In the genomic region with DNA sequence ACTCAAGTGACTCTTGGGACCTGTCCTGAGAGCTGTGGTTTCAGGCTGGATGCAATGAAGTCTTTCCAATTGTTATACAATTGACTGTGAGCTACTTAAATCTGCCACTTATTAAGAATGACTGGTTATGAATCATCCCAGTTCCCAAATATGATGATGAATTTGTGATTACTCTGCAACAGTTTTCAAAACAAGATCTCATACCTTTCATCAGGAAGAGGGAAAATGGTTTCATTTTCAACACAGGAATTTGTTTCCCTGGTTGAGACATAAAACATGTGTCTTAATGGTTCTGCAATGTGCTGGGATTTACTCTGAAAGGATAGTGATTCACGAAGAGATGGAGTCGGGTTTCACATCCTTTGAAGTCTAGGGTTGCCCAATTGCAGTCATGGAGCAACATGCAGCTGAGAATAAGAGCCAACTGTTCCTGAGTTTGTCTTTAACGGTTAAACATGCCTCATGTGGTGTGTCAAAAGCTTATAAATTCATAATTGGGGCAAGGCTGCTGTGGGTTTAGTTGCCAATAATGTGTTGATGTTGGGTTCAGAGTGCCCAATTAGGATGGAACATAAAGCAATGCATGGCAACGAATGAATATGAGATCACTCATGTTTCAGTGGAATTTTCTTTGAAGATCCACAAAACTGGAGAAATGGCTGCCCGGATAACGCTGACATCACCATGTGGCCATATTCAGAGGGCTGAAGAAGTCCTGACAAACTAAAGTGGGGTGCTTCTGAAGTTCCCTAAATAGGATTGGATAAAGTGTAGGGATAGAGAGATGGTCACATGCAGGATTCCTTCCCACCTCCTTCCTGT, we compare ENCODE assay signal across 1 cellular context.
TF ChIP-seq lines count a peak whose summit lies in the region.

No MANE protein-coding gene starts in this region.

TF ChIP-seq in HepG2, 621 proteins besides CTCF, POLR2A, EP300 and RAD21 (continued from another document and continues in another):
- TF ChIP-seq, protein P1, sequence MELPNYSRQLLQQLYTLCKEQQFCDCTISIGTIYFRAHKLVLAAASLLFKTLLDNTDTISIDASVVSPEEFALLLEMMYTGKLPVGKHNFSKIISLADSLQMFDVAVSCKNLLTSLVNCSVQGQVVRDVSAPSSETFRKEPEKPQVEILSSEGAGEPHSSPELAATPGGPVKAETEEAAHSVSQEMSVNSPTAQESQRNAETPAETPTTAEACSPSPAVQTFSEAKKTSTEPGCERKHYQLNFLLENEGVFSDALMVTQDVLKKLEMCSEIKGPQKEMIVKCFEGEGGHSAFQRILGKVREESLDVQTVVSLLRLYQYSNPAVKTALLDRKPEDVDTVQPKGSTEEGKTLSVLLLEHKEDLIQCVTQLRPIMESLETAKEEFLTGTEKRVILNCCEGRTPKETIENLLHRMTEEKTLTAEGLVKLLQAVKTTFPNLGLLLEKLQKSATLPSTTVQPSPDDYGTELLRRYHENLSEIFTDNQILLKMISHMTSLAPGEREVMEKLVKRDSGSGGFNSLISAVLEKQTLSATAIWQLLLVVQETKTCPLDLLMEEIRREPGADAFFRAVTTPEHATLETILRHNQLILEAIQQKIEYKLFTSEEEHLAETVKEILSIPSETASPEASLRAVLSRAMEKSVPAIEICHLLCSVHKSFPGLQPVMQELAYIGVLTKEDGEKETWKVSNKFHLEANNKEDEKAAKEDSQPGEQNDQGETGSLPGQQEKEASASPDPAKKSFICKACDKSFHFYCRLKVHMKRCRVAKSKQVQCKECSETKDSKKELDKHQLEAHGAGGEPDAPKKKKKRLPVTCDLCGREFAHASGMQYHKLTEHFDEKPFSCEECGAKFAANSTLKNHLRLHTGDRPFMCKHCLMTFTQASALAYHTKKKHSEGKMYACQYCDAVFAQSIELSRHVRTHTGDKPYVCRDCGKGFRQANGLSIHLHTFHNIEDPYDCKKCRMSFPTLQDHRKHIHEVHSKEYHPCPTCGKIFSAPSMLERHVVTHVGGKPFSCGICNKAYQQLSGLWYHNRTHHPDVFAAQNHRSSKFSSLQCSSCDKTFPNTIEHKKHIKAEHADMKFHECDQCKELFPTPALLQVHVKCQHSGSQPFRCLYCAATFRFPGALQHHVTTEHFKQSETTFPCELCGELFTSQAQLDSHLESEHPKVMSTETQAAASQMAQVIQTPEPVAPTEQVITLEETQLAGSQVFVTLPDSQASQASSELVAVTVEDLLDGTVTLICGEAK (IDR thresholded peaks at IDR 0.05): no peak
- TF ChIP-seq, protein P1 (CRISPR knock-in tag; IDR thresholded peaks at IDR 0.05): peak; percentile 74; the same call in 1 of the 2 replicates
- TF ChIP-seq NONO (IDR thresholded peaks at IDR 0.05): no peak
- TF ChIP-seq NONO (CRISPR knock-in tag; conservative IDR thresholded peaks at IDR 0.05): 0 out of 2 replicates have a peak, but pooled peaks have one; percentile 45
- no peak for TF ChIP-seq ZNF598 (CRISPR knock-in tag; IDR thresholded peaks at IDR 0.05; ENCODE audit: borderline replicate concordance)
- TF ChIP-seq, protein P2, sequence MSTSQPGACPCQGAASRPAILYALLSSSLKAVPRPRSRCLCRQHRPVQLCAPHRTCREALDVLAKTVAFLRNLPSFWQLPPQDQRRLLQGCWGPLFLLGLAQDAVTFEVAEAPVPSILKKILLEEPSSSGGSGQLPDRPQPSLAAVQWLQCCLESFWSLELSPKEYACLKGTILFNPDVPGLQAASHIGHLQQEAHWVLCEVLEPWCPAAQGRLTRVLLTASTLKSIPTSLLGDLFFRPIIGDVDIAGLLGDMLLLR (CRISPR knock-in tag; IDR thresholded peaks at IDR 0.05): no peak
- 0 out of 2 replicates have a peak, but pooled peaks have one; percentile 39 for TF ChIP-seq ZNF562 (CRISPR knock-in tag; IDR thresholded peaks at IDR 0.05; ENCODE audit: borderline replicate concordance)
- TF ChIP-seq, protein P3, sequence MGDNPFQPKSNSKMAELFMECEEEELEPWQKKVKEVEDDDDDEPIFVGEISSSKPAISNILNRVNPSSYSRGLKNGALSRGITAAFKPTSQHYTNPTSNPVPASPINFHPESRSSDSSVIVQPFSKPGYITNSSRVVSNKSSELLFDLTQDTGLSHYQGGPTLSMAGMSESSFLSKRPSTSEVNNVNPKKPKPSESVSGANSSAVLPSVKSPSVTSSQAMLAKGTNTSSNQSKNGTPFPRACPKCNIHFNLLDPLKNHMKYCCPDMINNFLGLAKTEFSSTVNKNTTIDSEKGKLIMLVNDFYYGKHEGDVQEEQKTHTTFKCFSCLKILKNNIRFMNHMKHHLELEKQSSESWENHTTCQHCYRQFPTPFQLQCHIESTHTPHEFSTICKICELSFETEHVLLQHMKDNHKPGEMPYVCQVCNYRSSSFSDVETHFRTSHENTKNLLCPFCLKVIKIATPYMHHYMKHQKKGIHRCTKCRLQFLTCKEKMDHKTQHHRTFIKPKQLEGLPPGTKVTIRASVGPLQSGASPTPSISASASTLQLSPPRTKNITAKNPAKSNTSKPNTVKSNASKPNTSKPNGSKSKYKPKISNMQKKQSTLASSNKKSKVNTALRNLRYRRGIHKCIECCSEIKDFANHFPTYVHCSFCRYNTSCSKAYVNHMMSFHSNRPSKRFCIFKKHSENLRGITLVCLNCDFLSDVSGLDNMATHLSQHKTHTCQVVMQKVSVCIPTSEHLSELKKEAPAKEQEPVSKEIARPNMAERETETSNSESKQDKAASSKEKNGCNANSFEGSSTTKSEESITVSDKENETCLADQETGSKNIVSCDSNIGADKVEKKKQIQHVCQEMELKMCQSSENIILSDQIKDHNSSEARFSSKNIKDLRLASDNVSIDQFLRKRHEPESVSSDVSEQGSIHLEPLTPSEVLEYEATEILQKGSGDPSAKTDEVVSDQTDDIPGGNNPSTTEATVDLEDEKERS (CRISPR knock-in tag; IDR thresholded peaks at IDR 0.05): peak; percentile 63; the same call in 1 of the 2 replicates
- TF ChIP-seq, protein P4, sequence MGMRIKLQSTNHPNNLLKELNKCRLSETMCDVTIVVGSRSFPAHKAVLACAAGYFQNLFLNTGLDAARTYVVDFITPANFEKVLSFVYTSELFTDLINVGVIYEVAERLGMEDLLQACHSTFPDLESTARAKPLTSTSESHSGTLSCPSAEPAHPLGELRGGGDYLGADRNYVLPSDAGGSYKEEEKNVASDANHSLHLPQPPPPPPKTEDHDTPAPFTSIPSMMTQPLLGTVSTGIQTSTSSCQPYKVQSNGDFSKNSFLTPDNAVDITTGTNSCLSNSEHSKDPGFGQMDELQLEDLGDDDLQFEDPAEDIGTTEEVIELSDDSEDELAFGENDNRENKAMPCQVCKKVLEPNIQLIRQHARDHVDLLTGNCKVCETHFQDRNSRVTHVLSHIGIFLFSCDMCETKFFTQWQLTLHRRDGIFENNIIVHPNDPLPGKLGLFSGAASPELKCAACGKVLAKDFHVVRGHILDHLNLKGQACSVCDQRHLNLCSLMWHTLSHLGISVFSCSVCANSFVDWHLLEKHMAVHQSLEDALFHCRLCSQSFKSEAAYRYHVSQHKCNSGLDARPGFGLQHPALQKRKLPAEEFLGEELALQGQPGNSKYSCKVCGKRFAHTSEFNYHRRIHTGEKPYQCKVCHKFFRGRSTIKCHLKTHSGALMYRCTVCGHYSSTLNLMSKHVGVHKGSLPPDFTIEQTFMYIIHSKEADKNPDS (CRISPR knock-in tag; IDR thresholded peaks at IDR 0.05): no peak
- no peak for TF ChIP-seq ZNF496 (CRISPR knock-in tag; IDR thresholded peaks at IDR 0.05; ENCODE audit: insufficient replicate concordance)
- peak; percentile 99 for TF ChIP-seq ASH2L (IDR thresholded peaks at IDR 0.05; ENCODE audit: insufficient read length, low read depth, low read length)
- TF ChIP-seq, protein P5, sequence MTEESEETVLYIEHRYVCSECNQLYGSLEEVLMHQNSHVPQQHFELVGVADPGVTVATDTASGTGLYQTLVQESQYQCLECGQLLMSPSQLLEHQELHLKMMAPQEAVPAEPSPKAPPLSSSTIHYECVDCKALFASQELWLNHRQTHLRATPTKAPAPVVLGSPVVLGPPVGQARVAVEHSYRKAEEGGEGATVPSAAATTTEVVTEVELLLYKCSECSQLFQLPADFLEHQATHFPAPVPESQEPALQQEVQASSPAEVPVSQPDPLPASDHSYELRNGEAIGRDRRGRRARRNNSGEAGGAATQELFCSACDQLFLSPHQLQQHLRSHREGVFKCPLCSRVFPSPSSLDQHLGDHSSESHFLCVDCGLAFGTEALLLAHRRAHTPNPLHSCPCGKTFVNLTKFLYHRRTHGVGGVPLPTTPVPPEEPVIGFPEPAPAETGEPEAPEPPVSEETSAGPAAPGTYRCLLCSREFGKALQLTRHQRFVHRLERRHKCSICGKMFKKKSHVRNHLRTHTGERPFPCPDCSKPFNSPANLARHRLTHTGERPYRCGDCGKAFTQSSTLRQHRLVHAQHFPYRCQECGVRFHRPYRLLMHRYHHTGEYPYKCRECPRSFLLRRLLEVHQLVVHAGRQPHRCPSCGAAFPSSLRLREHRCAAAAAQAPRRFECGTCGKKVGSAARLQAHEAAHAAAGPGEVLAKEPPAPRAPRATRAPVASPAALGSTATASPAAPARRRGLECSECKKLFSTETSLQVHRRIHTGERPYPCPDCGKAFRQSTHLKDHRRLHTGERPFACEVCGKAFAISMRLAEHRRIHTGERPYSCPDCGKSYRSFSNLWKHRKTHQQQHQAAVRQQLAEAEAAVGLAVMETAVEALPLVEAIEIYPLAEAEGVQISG (CRISPR knock-in tag; IDR thresholded peaks at IDR 0.05): peak; percentile 57
- peak; percentile 84 for TF ChIP-seq KDM6A (CRISPR knock-in tag; IDR thresholded peaks at IDR 0.05; ENCODE audit: low read depth)
- TF ChIP-seq, protein P6, sequence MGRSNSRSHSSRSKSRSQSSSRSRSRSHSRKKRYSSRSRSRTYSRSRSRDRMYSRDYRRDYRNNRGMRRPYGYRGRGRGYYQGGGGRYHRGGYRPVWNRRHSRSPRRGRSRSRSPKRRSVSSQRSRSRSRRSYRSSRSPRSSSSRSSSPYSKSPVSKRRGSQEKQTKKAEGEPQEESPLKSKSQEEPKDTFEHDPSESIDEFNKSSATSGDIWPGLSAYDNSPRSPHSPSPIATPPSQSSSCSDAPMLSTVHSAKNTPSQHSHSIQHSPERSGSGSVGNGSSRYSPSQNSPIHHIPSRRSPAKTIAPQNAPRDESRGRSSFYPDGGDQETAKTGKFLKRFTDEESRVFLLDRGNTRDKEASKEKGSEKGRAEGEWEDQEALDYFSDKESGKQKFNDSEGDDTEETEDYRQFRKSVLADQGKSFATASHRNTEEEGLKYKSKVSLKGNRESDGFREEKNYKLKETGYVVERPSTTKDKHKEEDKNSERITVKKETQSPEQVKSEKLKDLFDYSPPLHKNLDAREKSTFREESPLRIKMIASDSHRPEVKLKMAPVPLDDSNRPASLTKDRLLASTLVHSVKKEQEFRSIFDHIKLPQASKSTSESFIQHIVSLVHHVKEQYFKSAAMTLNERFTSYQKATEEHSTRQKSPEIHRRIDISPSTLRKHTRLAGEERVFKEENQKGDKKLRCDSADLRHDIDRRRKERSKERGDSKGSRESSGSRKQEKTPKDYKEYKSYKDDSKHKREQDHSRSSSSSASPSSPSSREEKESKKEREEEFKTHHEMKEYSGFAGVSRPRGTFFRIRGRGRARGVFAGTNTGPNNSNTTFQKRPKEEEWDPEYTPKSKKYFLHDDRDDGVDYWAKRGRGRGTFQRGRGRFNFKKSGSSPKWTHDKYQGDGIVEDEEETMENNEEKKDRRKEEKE (IDR thresholded peaks at IDR 0.05): no peak
- TF ChIP-seq EEA1 (CRISPR knock-in tag; IDR thresholded peaks at IDR 0.05; ENCODE audit: borderline replicate concordance): no peak
- 0 out of 2 replicates have a peak, but pooled peaks have one; percentile 39 for TF ChIP-seq ARHGAP35 (CRISPR knock-in tag; IDR thresholded peaks at IDR 0.05; ENCODE audit: borderline replicate concordance)
- no peak for TF ChIP-seq ZFP90 (CRISPR knock-in tag; IDR thresholded peaks at IDR 0.05; ENCODE audit: borderline replicate concordance)
- TF ChIP-seq, protein P7, sequence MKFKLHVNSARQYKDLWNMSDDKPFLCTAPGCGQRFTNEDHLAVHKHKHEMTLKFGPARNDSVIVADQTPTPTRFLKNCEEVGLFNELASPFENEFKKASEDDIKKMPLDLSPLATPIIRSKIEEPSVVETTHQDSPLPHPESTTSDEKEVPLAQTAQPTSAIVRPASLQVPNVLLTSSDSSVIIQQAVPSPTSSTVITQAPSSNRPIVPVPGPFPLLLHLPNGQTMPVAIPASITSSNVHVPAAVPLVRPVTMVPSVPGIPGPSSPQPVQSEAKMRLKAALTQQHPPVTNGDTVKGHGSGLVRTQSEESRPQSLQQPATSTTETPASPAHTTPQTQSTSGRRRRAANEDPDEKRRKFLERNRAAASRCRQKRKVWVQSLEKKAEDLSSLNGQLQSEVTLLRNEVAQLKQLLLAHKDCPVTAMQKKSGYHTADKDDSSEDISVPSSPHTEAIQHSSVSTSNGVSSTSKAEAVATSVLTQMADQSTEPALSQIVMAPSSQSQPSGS (CRISPR knock-in tag; IDR thresholded peaks at IDR 0.05): peak; percentile 81; the same call in 1 of the 2 replicates
- TF ChIP-seq KDM4B (CRISPR knock-in tag; IDR thresholded peaks at IDR 0.05): peak; percentile 89; the same call in 1 of the 2 replicates
- peak; percentile 85 for TF ChIP-seq ZFP1 (CRISPR knock-in tag; IDR thresholded peaks at IDR 0.05)
- TF ChIP-seq, protein P8, sequence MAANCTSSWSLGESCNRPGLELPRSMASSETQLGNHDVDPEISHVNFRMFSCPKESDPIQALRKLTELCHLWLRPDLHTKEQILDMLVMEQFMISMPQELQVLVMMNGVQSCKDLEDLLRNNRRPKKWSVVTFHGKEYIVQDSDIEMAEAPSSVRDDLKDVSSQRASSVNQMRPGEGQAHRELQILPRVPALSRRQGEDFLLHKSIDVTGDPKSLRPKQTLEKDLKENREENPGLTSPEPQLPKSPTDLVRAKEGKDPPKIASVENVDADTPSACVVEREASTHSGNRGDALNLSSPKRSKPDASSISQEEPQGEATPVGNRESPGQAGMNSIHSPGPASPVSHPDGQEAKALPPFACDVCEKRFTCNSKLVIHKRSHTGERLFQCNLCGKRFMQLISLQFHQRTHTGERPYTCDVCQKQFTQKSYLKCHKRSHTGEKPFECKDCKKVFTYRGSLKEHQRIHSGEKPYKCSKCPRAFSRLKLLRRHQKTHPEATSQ (CRISPR knock-in tag; IDR thresholded peaks at IDR 0.05; ENCODE audit: borderline replicate concordance): peak; percentile 97; the same call in 1 of the 2 replicates
- TF ChIP-seq PLRG1 (conservative IDR thresholded peaks at IDR 0.05): no peak
- peak; percentile 72; the same call in 1 of the 2 replicates for TF ChIP-seq ZFP36L1 (CRISPR knock-in tag; IDR thresholded peaks at IDR 0.05)
